ENCODE assay signal across 1 cellular context in genomic region chr9:34521406-34522045, GRCh38.
TF ChIP-seq lines count a peak whose summit lies in the region.

No MANE protein-coding gene starts in this region.

TF ChIP-seq in GM23338, 12 proteins besides CTCF, POLR2A, EP300 and RAD21 (continued from another document):
- TF ChIP-seq, protein P1, sequence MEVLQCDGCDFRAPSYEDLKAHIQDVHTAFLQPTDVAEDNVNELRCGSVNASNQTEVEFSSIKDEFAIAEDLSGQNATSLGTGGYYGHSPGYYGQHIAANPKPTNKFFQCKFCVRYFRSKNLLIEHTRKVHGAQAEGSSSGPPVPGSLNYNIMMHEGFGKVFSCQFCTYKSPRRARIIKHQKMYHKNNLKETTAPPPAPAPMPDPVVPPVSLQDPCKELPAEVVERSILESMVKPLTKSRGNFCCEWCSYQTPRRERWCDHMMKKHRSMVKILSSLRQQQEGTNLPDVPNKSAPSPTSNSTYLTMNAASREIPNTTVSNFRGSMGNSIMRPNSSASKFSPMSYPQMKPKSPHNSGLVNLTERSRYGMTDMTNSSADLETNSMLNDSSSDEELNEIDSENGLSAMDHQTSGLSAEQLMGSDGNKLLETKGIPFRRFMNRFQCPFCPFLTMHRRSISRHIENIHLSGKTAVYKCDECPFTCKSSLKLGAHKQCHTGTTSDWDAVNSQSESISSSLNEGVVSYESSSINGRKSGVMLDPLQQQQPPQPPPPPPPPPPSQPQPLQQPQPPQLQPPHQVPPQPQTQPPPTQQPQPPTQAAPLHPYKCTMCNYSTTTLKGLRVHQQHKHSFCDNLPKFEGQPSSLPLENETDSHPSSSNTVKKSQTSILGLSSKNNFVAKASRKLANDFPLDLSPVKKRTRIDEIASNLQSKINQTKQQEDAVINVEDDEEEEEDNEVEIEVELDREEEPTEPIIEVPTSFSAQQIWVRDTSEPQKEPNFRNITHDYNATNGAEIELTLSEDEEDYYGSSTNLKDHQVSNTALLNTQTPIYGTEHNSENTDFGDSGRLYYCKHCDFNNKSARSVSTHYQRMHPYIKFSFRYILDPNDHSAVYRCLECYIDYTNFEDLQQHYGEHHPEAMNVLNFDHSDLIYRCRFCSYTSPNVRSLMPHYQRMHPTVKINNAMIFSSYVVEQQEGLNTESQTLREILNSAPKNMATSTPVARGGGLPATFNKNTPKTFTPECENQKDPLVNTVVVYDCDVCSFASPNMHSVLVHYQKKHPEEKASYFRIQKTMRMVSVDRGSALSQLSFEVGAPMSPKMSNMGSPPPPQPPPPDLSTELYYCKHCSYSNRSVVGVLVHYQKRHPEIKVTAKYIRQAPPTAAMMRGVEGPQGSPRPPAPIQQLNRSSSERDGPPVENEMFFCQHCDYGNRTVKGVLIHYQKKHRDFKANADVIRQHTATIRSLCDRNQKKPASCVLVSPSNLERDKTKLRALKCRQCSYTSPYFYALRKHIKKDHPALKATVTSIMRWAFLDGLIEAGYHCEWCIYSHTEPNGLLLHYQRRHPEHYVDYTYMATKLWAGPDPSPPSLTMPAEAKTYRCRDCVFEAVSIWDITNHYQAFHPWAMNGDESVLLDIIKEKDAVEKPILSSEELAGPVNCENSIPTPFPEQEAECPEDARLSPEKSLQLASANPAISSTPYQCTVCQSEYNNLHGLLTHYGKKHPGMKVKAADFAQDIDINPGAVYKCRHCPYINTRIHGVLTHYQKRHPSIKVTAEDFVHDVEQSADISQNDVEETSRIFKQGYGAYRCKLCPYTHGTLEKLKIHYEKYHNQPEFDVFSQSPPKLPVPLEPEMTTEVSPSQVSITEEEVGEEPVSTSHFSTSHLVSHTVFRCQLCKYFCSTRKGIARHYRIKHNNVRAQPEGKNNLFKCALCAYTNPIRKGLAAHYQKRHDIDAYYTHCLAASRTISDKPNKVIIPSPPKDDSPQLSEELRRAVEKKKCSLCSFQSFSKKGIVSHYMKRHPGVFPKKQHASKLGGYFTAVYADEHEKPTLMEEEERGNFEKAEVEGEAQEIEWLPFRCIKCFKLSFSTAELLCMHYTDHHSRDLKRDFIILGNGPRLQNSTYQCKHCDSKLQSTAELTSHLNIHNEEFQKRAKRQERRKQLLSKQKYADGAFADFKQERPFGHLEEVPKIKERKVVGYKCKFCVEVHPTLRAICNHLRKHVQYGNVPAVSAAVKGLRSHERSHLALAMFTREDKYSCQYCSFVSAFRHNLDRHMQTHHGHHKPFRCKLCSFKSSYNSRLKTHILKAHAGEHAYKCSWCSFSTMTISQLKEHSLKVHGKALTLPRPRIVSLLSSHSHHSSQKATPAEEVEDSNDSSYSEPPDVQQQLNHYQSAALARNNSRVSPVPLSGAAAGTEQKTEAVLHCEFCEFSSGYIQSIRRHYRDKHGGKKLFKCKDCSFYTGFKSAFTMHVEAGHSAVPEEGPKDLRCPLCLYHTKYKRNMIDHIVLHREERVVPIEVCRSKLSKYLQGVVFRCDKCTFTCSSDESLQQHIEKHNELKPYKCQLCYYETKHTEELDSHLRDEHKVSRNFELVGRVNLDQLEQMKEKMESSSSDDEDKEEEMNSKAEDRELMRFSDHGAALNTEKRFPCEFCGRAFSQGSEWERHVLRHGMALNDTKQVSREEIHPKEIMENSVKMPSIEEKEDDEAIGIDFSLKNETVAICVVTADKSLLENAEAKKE (CRISPR knock-in tag; IDR thresholded peaks at IDR 0.05): no peak
- no peak for TF ChIP-seq JUNB (IDR thresholded peaks at IDR 0.05; ENCODE audit: unreplicated experiment)
- TF ChIP-seq POLR2AphosphoS5 (IDR thresholded peaks at IDR 0.05; ENCODE audit: low read depth): no peak
- no peak for TF ChIP-seq STAT1 (IDR thresholded peaks at IDR 0.05; ENCODE audit: unreplicated experiment)
- no peak for TF ChIP-seq EZH2phosphoT487 (IDR thresholded peaks at IDR 0.05; ENCODE audit: unreplicated experiment)
- TF ChIP-seq ZNF331 (CRISPR knock-in tag; IDR thresholded peaks at IDR 0.05; ENCODE audit: low read depth): no peak
- TF ChIP-seq ZNF114 (CRISPR knock-in tag; IDR thresholded peaks at IDR 0.05): no peak
- TF ChIP-seq CREB1 (CRISPR knock-in tag; IDR thresholded peaks at IDR 0.05; ENCODE audit: low read depth): no peak
